Comparison of ENCODE assay signal across 20 cellular contexts in genomic region chr20:50358166-50358565, GRCh38.
DNase-seq lines count a peak whose midpoint lies in the region; ATAC-seq and TF ChIP-seq lines count a peak whose summit lies in the region.
"Had no signal": no experiment of that assay in that cellular context is flagged by ENCODE, and none has a peak within 500 bp of the region (broad histone marks: within the 10 kb centered on the region; RNA-seq: fewer than 3 reads in every experiment).

No MANE protein-coding gene starts in this region.

- H2BK20ac ChIP-seq in IMR-90 (ENCODE audit: low read depth, low read length): no peak overlapping the region

- no peaks in the 10 kb centered on the region for H3K36me3 ChIP-seq in BLaER1 treated with 17β-estradiol and CSF1 and Interleukin-3, amounts not matched to agents 10 nM and 100 nM
- H3K36me3 ChIP-seq in IMR-90 (ENCODE audit: control insufficient read depth, insufficient read depth, low read length): no peaks in the 10 kb centered on the region
- H3K36me3 ChIP-seq: BE2C, HAP-1 had no signal

- H3K23ac ChIP-seq in IMR-90 (ENCODE audit: low read depth, low read length): no peak overlapping the region

- no peak for ATAC-seq in activated naive CD8-positive, alpha-beta T cell treated with anti-CD3 and anti-CD28 coated beads, Interleukin-2, amount 10 ng/mL, durations not matched to agents 7 days and 5 days (ENCODE audit: low read depth)
- no peak for ATAC-seq in activated naive CD8-positive, alpha-beta T cell treated with anti-CD3 and anti-CD28 coated beads, Interleukin-2, amount 50 U/mL, for 24 hours
- ATAC-seq in IMR-90 (ENCODE audit: low read depth): no peak

- no peak overlapping the region for H3K4me3 ChIP-seq in BLaER1 treated with 17β-estradiol and CSF1 and Interleukin-3, amounts not matched to agents 10 nM and 100 nM
- no peak overlapping the region for H3K4me3 ChIP-seq in IMR-90 (ENCODE audit: insufficient read depth, low read depth, low read length)
- H3K4me3 ChIP-seq: A549, HAP-1 had no signal

- no peak overlapping the region for H4K8ac ChIP-seq in IMR-90 (ENCODE audit: low read depth in 2 of 2, low read length in 2 of 2)

- H3K27me3 ChIP-seq in BLaER1 treated with 17β-estradiol and CSF1 and Interleukin-3, amounts not matched to agents 10 nM and 100 nM: no peaks in the 10 kb centered on the region
- H3K27me3 ChIP-seq in IMR-90 (ENCODE audit: control insufficient read depth, insufficient read depth, low read length): no peaks in the 10 kb centered on the region
- H3K27me3 ChIP-seq: BE2C had no signal

- no peak overlapping the region for H4K5ac ChIP-seq in IMR-90 (ENCODE audit: low read depth, low read length)

- no peak overlapping the region for H3K56ac ChIP-seq in IMR-90 (ENCODE audit: extremely low read depth, insufficient read depth, low read length)

- H2BK15ac ChIP-seq in IMR-90 (ENCODE audit: low read depth, low read length): no peak overlapping the region

- TF ChIP-seq POLR2A in IMR-90 (IDR thresholded peaks at IDR 0.05; ENCODE audit: low read depth, low read length): no peak

- H3K4me1 Mint-ChIP-seq in activated naive CD8-positive, alpha-beta T cell treated with anti-CD3 and anti-CD28 coated beads, Interleukin-2, amount 10 ng/mL, durations not matched to agents 7 days and 5 days: peaks cover 10% of the 10 kb centered on the region
- H3K4me1 Mint-ChIP-seq in activated naive CD8-positive, alpha-beta T cell treated with anti-CD3 and anti-CD28 coated beads, Interleukin-2, amount 50 U/mL, for 24 hours: peaks cover 4% of the 10 kb centered on the region
- H3K4me1 Mint-ChIP-seq in type B pancreatic cell (ENCODE audit: unreplicated experiment): peaks cover 33% of the 10 kb centered on the region

- no peak overlapping the region for H2AFZ ChIP-seq in IMR-90 (replicated peaks; ENCODE audit: low read length, poor library complexity)

- no peaks in the 10 kb centered on the region for H4K20me1 ChIP-seq in BLaER1 treated with 17β-estradiol and CSF1 and Interleukin-3, amounts not matched to agents 10 nM and 100 nM
- H4K20me1 ChIP-seq in IMR-90 (ENCODE audit: insufficient read depth, low read length): no peaks in the 10 kb centered on the region

- no peak for DNase-seq in activated naive CD8-positive, alpha-beta T cell treated with anti-CD3 and anti-CD28 coated beads, Interleukin-2, amount 10 ng/mL, durations not matched to agents 7 days and 5 days
- no peak for DNase-seq in activated naive CD8-positive, alpha-beta T cell treated with anti-CD3 and anti-CD28 coated beads, Interleukin-2, amount 50 U/mL, for 24 hours
- no peak for DNase-seq in IMR-90
- DNase-seq in type B pancreatic cell (ENCODE audit: extremely low spot score, unreplicated experiment): no peak
- no peak for DNase-seq in EL
- DNase-seq in activated CD4-positive, CD25-positive, alpha-beta regulatory T cell treated with anti-CD3 and anti-CD28 coated beads, Interleukin-2, amount 50 U/mL, for 72 hours: no peak
- DNase-seq: 8988T; ACHN; AML-193; BE2C; C1 segment of cervical spinal cord; Calu3; CD4-positive, alpha-beta memory T cell; COR-L47; DMS53; DMS79 treated with DMSO at 0.1 percent for 48 hours; GOT3 had no signal

- H3K4me3 Mint-ChIP-seq in activated naive CD8-positive, alpha-beta T cell treated with anti-CD3 and anti-CD28 coated beads, Interleukin-2, amount 10 ng/mL, durations not matched to agents 7 days and 5 days: no peak overlapping the region
- no peak overlapping the region for H3K4me3 Mint-ChIP-seq in activated naive CD8-positive, alpha-beta T cell treated with anti-CD3 and anti-CD28 coated beads, Interleukin-2, amount 50 U/mL, for 24 hours
- H3K4me3 Mint-ChIP-seq in type B pancreatic cell: no peak overlapping the region
- H3K4me3 Mint-ChIP-seq: CD4-positive, alpha-beta memory T cell had no signal

- no peak overlapping the region for H3K18ac ChIP-seq in IMR-90 (ENCODE audit: low read depth, low read length)

- peak overlapping the region in 1 of 11 experiments; percentile 19; a peak in 2 of 22 replicates for H3K9ac ChIP-seq in BLaER1 treated with 17β-estradiol and CSF1 and Interleukin-3, amounts not matched to agents 10 nM and 100 nM
- no peak overlapping the region for H3K9ac ChIP-seq in IMR-90 (ENCODE audit: low read depth, low read length)

- no peak for TF ChIP-seq CTCF in IMR-90 (conservative IDR thresholded peaks at IDR 0.05; ENCODE audit: low read depth, low read length)
- no peak for TF ChIP-seq CTCF in type B pancreatic cell (conservative IDR thresholded peaks at IDR 0.05)

- no peak overlapping the region for H2BK120ac ChIP-seq in IMR-90 (ENCODE audit: low read depth, low read length)

- peak overlapping the region in 6 of 11 experiments; percentile 5 to 57 (median 38); a peak in 6 of 22 replicates for H3K4me2 ChIP-seq in BLaER1 treated with 17β-estradiol and CSF1 and Interleukin-3, amounts not matched to agents 10 nM and 100 nM
- H3K4me2 ChIP-seq in IMR-90 (ENCODE audit: low read depth, low read length): no peak overlapping the region
- H3K4me2 ChIP-seq: A549 had no signal

- peak overlapping the region; percentile 55 for H2AK9ac ChIP-seq in IMR-90 (replicated peaks; ENCODE audit: low read depth, low read length, poor library complexity)

- H3K27me3 Mint-ChIP-seq in activated naive CD8-positive, alpha-beta T cell treated with anti-CD3 and anti-CD28 coated beads, Interleukin-2, amount 10 ng/mL, durations not matched to agents 7 days and 5 days: no peaks in the 10 kb centered on the region
- no peaks in the 10 kb centered on the region for H3K27me3 Mint-ChIP-seq in activated naive CD8-positive, alpha-beta T cell treated with anti-CD3 and anti-CD28 coated beads, Interleukin-2, amount 50 U/mL, for 24 hours
- no peaks in the 10 kb centered on the region for H3K27me3 Mint-ChIP-seq in type B pancreatic cell
- H3K27me3 Mint-ChIP-seq: CD4-positive, alpha-beta memory T cell had no signal

- H3K9me3 Mint-ChIP-seq in activated naive CD8-positive, alpha-beta T cell treated with anti-CD3 and anti-CD28 coated beads, Interleukin-2, amount 10 ng/mL, durations not matched to agents 7 days and 5 days: no peaks in the 10 kb centered on the region
- H3K9me3 Mint-ChIP-seq in activated naive CD8-positive, alpha-beta T cell treated with anti-CD3 and anti-CD28 coated beads, Interleukin-2, amount 50 U/mL, for 24 hours: no peaks in the 10 kb centered on the region
- H3K9me3 Mint-ChIP-seq in type B pancreatic cell: no peaks in the 10 kb centered on the region
- H3K9me3 Mint-ChIP-seq: CD4-positive, alpha-beta memory T cell had no signal

- POLR2A ChIA-PET in activated naive CD8-positive, alpha-beta T cell treated with anti-CD3 and anti-CD28 coated beads, Interleukin-2, amount 10 ng/mL, durations not matched to agents 7 days and 5 days (lab: Charles Lee): no interaction called here
- POLR2A ChIA-PET in IMR-90 (lab: Charles Lee; ENCODE audit: unreplicated experiment): no interaction called here

- no peaks in the 10 kb centered on the region for H3K9me1 ChIP-seq in IMR-90 (ENCODE audit: insufficient read depth, low read length)

- no peak for TF ChIP-seq RAD21 in IMR-90 (IDR thresholded peaks at IDR 0.05; ENCODE audit: low read length)

- CTCF ChIA-PET in IMR-90 (lab: Yijun Ruan, JAX): no interaction called here

- no peak overlapping the region for H2BK5ac ChIP-seq in IMR-90 (ENCODE audit: low read depth, low read length, poor library complexity, severe bottlenecking)

- no TSS peak for BruUV-seq in IMR-90 (replicated peaks; lab: Mats Ljungman, UMichigan)

- no peaks in the 10 kb centered on the region for H3K36me3 Mint-ChIP-seq in activated naive CD8-positive, alpha-beta T cell treated with anti-CD3 and anti-CD28 coated beads, Interleukin-2, amount 10 ng/mL, durations not matched to agents 7 days and 5 days
- H3K36me3 Mint-ChIP-seq in activated naive CD8-positive, alpha-beta T cell treated with anti-CD3 and anti-CD28 coated beads, Interleukin-2, amount 50 U/mL, for 24 hours (ENCODE audit: low read depth): no peaks in the 10 kb centered on the region
- no peaks in the 10 kb centered on the region for H3K36me3 Mint-ChIP-seq in type B pancreatic cell
- H3K36me3 Mint-ChIP-seq: CD4-positive, alpha-beta memory T cell had no signal

- no peak overlapping the region for H3K14ac ChIP-seq in IMR-90 (replicated peaks; ENCODE audit: low read depth, low read length)

- peaks cover 22 to 73% (median 52%) of the 10 kb centered on the region in 10 experiments for H3K4me1 ChIP-seq in BLaER1 treated with 17β-estradiol and CSF1 and Interleukin-3, amounts not matched to agents 10 nM and 100 nM
- no peaks in the 10 kb centered on the region for H3K4me1 ChIP-seq in IMR-90 (ENCODE audit: control insufficient read depth, insufficient read depth, low read length)
- H3K4me1 ChIP-seq: BE2C, HAP-1 had no signal

- H4K91ac ChIP-seq in IMR-90 (ENCODE audit: insufficient read depth, low read depth, low read length): no peak overlapping the region

- H3K27ac Mint-ChIP-seq in activated naive CD8-positive, alpha-beta T cell treated with anti-CD3 and anti-CD28 coated beads, Interleukin-2, amount 10 ng/mL, durations not matched to agents 7 days and 5 days: peak overlapping the region; percentile 17
- no peak overlapping the region for H3K27ac Mint-ChIP-seq in activated naive CD8-positive, alpha-beta T cell treated with anti-CD3 and anti-CD28 coated beads, Interleukin-2, amount 50 U/mL, for 24 hours
- peak overlapping the region; percentile 63 for H3K27ac Mint-ChIP-seq in type B pancreatic cell

- H3K79me1 ChIP-seq in IMR-90 (ENCODE audit: low read depth in 1 of 2, low read length in 2 of 2): no peaks in the 10 kb centered on the region

- H2AK5ac ChIP-seq in IMR-90 (ENCODE audit: low read depth, low read length): peak overlapping the region; percentile 47

- WGBS in IMR-90 (ENCODE audit: extremely low coverage in 2 of 2, insufficient read length in 1 of 2), 2 experiments: 84% methylated on average over 5 of the region's 5 CpGs; no CpG with 5 or more reads in 1 of the 2 experiments

- in situ Hi-C loops in IMR-90 (cut with MboI; ENCODE audit: low sequenced_read_pairs): no loop called here

- dilution Hi-C loops in IMR-90 (cut with HindIII; ENCODE audit: low sequenced_read_pairs, unreplicated experiment): no loop called here

- H3K9me3 ChIP-seq in BLaER1 treated with 17β-estradiol and CSF1 and Interleukin-3, amounts not matched to agents 10 nM and 100 nM (replicated peaks in 1 of 11): no peaks in the 10 kb centered on the region
- no peaks in the 10 kb centered on the region for H3K9me3 ChIP-seq in IMR-90 (ENCODE audit: control insufficient read depth, insufficient read depth, low read length)
- H3K9me3 ChIP-seq: A549, BE2C, HAP-1 had no signal

- no peak overlapping the region for H3K4ac ChIP-seq in IMR-90 (ENCODE audit: low read depth, low read length)

- intact Hi-C loops in IMR-90 (cut with micrococcal nuclease): no loop called here

- peak overlapping the region in 2 of 11 experiments; percentile 1 to 40; a peak in 3 of 22 replicates for H3K27ac ChIP-seq in BLaER1 treated with 17β-estradiol and CSF1 and Interleukin-3, amounts not matched to agents 10 nM and 100 nM
- no peak overlapping the region for H3K27ac ChIP-seq in IMR-90 (ENCODE audit: insufficient read depth, low read length)

TF ChIP-seq in IMR-90, 13 proteins besides CTCF, POLR2A, EP300 and RAD21:
- TF ChIP-seq CHD1 (IDR thresholded peaks at IDR 0.05; ENCODE audit: low read depth, low read length): no peak
